ENCODE assay signal across 18 cellular contexts in the genomic region with DNA sequence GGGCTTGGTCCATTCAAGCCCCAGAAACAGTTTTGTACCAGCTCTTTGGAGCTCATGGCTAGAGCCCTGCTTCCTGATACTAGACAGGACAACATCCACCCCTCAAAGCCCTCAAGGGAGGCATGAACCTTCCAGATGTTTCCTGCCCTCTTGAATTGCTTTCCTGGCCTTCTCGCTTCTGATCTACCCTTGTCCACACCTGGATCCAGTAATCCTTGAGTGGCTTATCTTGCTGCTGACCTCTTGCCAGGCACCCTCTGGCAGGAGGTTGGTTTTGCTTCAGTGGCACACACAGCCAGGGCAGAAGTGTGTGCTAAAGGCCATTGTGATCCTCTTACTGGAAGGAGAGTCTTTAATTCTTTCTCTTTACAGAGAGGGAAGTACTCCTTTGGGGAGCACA.
DNase-seq lines count a peak whose midpoint lies in the region; ATAC-seq and TF ChIP-seq lines count a peak whose summit lies in the region.
"Had no signal": no experiment of that assay in that cellular context is flagged by ENCODE, and none has a peak within 500 bp of the region (broad histone marks: within the 10 kb centered on the region; RNA-seq: fewer than 3 reads in every experiment).

No MANE protein-coding gene starts in this region.

- DNase-seq in adipocyte (ENCODE audit: low read depth), result no peak
- DNase-seq in esophagus muscularis mucosa (ENCODE audit: extremely low spot score), result no peak
- no peak for DNase-seq in mesenchymal stem cell
- DNase-seq in stomach, result peak; percentile 41
- no peak for DNase-seq in C1 segment of cervical spinal cord (lab: John Stamatoyannopoulos, UW)
- DNase-seq in DMS79 treated with DMSO at 0.1 percent for 48 hours (lab: John Stamatoyannopoulos, UW), result no peak
- DNase-seq in T-helper 17 cell, result no peak
- DNase-seq in stimulated activated CD4-positive, alpha-beta T cell treated with anti-CD3 and anti-CD28 coated beads, Interleukin-4, amount 100 ng/mL, for 4 hours, result no peak
- DNase-seq: AML-193; Calu3; CD4-positive, alpha-beta T cell; DMS53; NCI-H1105 treated with DMSO at 0.1 percent for 48 hours; NCI-H1930; NCI-H748 treated with DMSO at 0.1 percent for 48 hours; PC-3 had no signal

- H3K18ac ChIP-seq in mesenchymal stem cell (ENCODE audit: low read depth in 1 of 2, low read length in 2 of 2), result no peak overlapping the region

- no peak overlapping the region for H3K27ac Mint-ChIP-seq in T-helper 17 cell
- H3K27ac Mint-ChIP-seq: CD4-positive, alpha-beta T cell had no signal

- H3K27me3 Mint-ChIP-seq in T-helper 17 cell, result peaks cover 56% of the 10 kb centered on the region

- H2BK120ac ChIP-seq in mesenchymal stem cell (ENCODE audit: low read depth, low read length), result no peak overlapping the region

- no peak overlapping the region for H3K4me3 Mint-ChIP-seq in T-helper 17 cell
- H3K4me3 Mint-ChIP-seq: CD4-positive, alpha-beta T cell had no signal

- H3K36me3 ChIP-seq in adipocyte (ENCODE audit: control insufficient read depth, insufficient read depth, low read length, severe bottlenecking) (no peaks in the 10 kb centered on the region), esophagus muscularis mucosa (no peaks in the 10 kb centered on the region), mesenchymal stem cell (ENCODE audit: control insufficient read depth in 1 of 2, insufficient read depth in 2 of 2, low read depth in 1 of 2, low read length in 2 of 2) (no peaks in the 10 kb centered on the region), stomach (no peaks in the 10 kb centered on the region)

- no peak overlapping the region for H2BK5ac ChIP-seq in mesenchymal stem cell (ENCODE audit: low read depth, low read length, poor library complexity, severe bottlenecking)

- H3K23ac ChIP-seq in mesenchymal stem cell (ENCODE audit: low read length in 2 of 2), result no peak overlapping the region

- H3K27me3 ChIP-seq in adipocyte (replicated peaks; ENCODE audit: control insufficient read depth, insufficient read depth, low read length), result peaks cover 17% of the 10 kb centered on the region
- no peaks in the 10 kb centered on the region for H3K27me3 ChIP-seq in esophagus muscularis mucosa
- H3K27me3 ChIP-seq in mesenchymal stem cell (ENCODE audit: control insufficient read depth in 1 of 2, insufficient read depth in 1 of 2, low read length in 2 of 2), result peaks cover 4 to 18% of the 10 kb centered on the region in 2 experiments
- H3K27me3 ChIP-seq in stomach, result no peaks in the 10 kb centered on the region

- no peak overlapping the region for H2AK5ac ChIP-seq in mesenchymal stem cell (ENCODE audit: low read length, severe bottlenecking)

- H3K4me3 ChIP-seq in adipocyte (ENCODE audit: low read length) (peak overlapping the region; percentile 41), esophagus muscularis mucosa (no peak overlapping the region), mesenchymal stem cell (ENCODE audit: insufficient read depth in 1 of 2, low read depth in 1 of 2, low read length in 2 of 2) (peak overlapping the region in 1 of 2 experiments; percentile 32), stomach (no peak overlapping the region)

- no peak overlapping the region for H3K14ac ChIP-seq in mesenchymal stem cell (ENCODE audit: low read length in 2 of 2)

- WGBS in esophagus muscularis mucosa, result 54% methylated on average over 1 of the region's 1 CpG
- WGBS in mesenchymal stem cell, result 81% methylated on average over 1 of the region's 1 CpG
- WGBS in stomach, 5 donors, result 13 to 54% (median 36%) methylated on average over 1 of the region's 1 CpG

- no peak overlapping the region for H3K4me2 ChIP-seq in mesenchymal stem cell (ENCODE audit: low read length, poor library complexity, severe bottlenecking)

- no peak for TF ChIP-seq EP300 in esophagus muscularis mucosa (IDR thresholded peaks at IDR 0.05)
- no peak for TF ChIP-seq EP300 in stomach (IDR thresholded peaks at IDR 0.05)

- H3K27ac ChIP-seq in esophagus muscularis mucosa (replicated peaks in 1 of 4), result peak overlapping the region; percentile 57 to 86 (median 76)
- no peak overlapping the region for H3K27ac ChIP-seq in mesenchymal stem cell (ENCODE audit: low read length, poor library complexity, severe bottlenecking)
- H3K27ac ChIP-seq in stomach, result peak overlapping the region in 3 of 5 donors; percentile 9 to 61 (median 57)
- H3K27ac ChIP-seq: RWPE1 had no signal

- H3K9ac ChIP-seq in adipocyte (ENCODE audit: low read length) (peak overlapping the region; percentile 52), mesenchymal stem cell (ENCODE audit: low read length) (peak overlapping the region; percentile 1)

- no peak overlapping the region for H4K91ac ChIP-seq in mesenchymal stem cell (ENCODE audit: low read length)

- H3K9me3 ChIP-seq in adipocyte (ENCODE audit: control insufficient read depth, low read length) (no peaks in the 10 kb centered on the region), esophagus muscularis mucosa (no peaks in the 10 kb centered on the region), mesenchymal stem cell (ENCODE audit: control insufficient read depth, low read length) (no peaks in the 10 kb centered on the region), stomach (no peaks in the 10 kb centered on the region), T-helper 17 cell (ENCODE audit: control insufficient read depth, low read length, poor library complexity, severe bottlenecking) (no peaks in the 10 kb centered on the region)

- H3K4me1 ChIP-seq in adipocyte (ENCODE audit: control insufficient read depth, insufficient read depth, low read length) (peaks cover 41% of the 10 kb centered on the region), esophagus muscularis mucosa (peaks cover 13 to 72% (median 59%) of the 10 kb centered on the region in 4 donors), mesenchymal stem cell (ENCODE audit: control insufficient read depth, insufficient read depth, low read depth, low read length) (peaks cover 3% of the 10 kb centered on the region), stomach (peaks cover 11 to 41% (median 17%) of the 10 kb centered on the region in 4 donors)

- intact Hi-C loops in esophagus muscularis mucosa (cut with DNase I) (no loop called here), stomach (cut with DNase I; ENCODE audit: low total_unique reads) (no loop called here)

- H2AFZ ChIP-seq in mesenchymal stem cell (ENCODE audit: low read depth, low read length), result no peak overlapping the region

- TF ChIP-seq CTCF in esophagus muscularis mucosa (IDR thresholded peaks at IDR 0.05) (no peak), stomach (IDR thresholded peaks at IDR 0.05) (no peak)

- no peak for TF ChIP-seq POLR2A in esophagus muscularis mucosa (IDR thresholded peaks at IDR 0.05; ENCODE audit: low read depth)
- no peak for TF ChIP-seq POLR2A in stomach (IDR thresholded peaks at IDR 0.05)

- no peaks in the 10 kb centered on the region for H3K4me1 Mint-ChIP-seq in T-helper 17 cell

- peak overlapping the region; percentile 47 to 72 for H2BK12ac ChIP-seq in mesenchymal stem cell (ENCODE audit: low read length in 2 of 2)

- H3K4ac ChIP-seq in mesenchymal stem cell (ENCODE audit: low read depth in 1 of 2, low read length in 2 of 2), result no peak overlapping the region

- no peak for ATAC-seq in T-helper 17 cell
- ATAC-seq: HCT116, PC-3 had no signal

- H3K79me1 ChIP-seq in mesenchymal stem cell (replicated peaks; ENCODE audit: low read length, poor library complexity, severe bottlenecking), result no peaks in the 10 kb centered on the region

- H2BK15ac ChIP-seq in mesenchymal stem cell (ENCODE audit: low read depth, poor library complexity, severe bottlenecking), result no peak overlapping the region

- H4K8ac ChIP-seq in mesenchymal stem cell (ENCODE audit: low read length), result no peak overlapping the region

- no peaks in the 10 kb centered on the region for H3K36me3 Mint-ChIP-seq in T-helper 17 cell (ENCODE audit: low read depth)
